Comparison of ENCODE assay signal across 20 cellular contexts in genomic region chr14:58785741-58786140, GRCh38.
"Had no signal": no experiment of that assay in that cellular context is flagged by ENCODE, and none has a peak within 500 bp of the region (broad histone marks: within the 10 kb centered on the region; RNA-seq: fewer than 3 reads in every experiment).

No MANE protein-coding gene starts in this region.

- ATAC-seq: activated CD8-positive, alpha-beta memory T cell treated with anti-CD3 and anti-CD28 coated beads, Interleukin-2, amount 10 ng/mL, durations not matched to agents 7 days and 5 days; T-helper 17 cell had no signal

- H3K9me3 Mint-ChIP-seq: activated B cell treated with CpG ODN at 0.5 μM for 24 hours; activated CD4-positive, alpha-beta T cell treated with anti-CD3 and anti-CD28 coated beads, Interleukin-2, amount 10 ng/mL, durations not matched to agents 24 days and 14 days; activated naive CD4-positive, alpha-beta T cell treated with anti-CD3 and anti-CD28 coated beads, Interleukin-2, amount 50 U/mL, for 24 hours; activated T-cell treated with anti-CD3 and anti-CD28 coated beads, Interleukin-2, amount 50 U/mL, for 24 hours; activated T-helper 1 cell treated with anti-CD3 and anti-CD28 coated beads, Interleukin-12 subunit alpha, Interleukin-12 subunit beta, Interleukin-2, Interleukin-4 antibody, amounts not matched to agents 30 ng/mL and 10 ng/mL and 1 ng/mL, durations not matched to agents 14 hours and 24 hours and 36 hours had no signal

- H3K36me3 Mint-ChIP-seq: activated CD8-positive, alpha-beta memory T cell treated with anti-CD3 and anti-CD28 coated beads, Interleukin-2, amount 10 ng/mL, durations not matched to agents 7 days and 5 days; activated naive CD4-positive, alpha-beta T cell treated with anti-CD3 and anti-CD28 coated beads, Interleukin-2, amount 50 U/mL, for 24 hours had no signal

- DNase-seq: activated B cell treated with CpG ODN at 0.5 μM for 24 hours; activated CD4-positive, alpha-beta T cell treated with anti-CD3 and anti-CD28 coated beads for 1 hour; activated CD4-positive, alpha-beta T cell treated with anti-CD3 and anti-CD28 coated beads, Interleukin-2, amount 10 ng/mL, durations not matched to agents 24 days and 14 days; activated CD4-positive, alpha-beta T cell treated with anti-CD3 and anti-CD28 coated beads, Interleukin-2, amount 50 U/mL, for 48 hours; activated CD8-positive, alpha-beta memory T cell treated with anti-CD3 and anti-CD28 coated beads, Interleukin-2, amount 10 ng/mL, durations not matched to agents 7 days and 5 days; activated effector memory CD4-positive, alpha-beta T cell treated with Interleukin-2 at 50 U/mL for 16 hours; activated naive CD4-positive, alpha-beta T cell; activated T-cell treated with anti-CD3 and anti-CD28 coated beads, Interleukin-2, amount 50 U/mL, for 24 hours; aorta; Kasumi-1; KBM-7; NCI-H146; NCI-H187 treated with DMSO at 0.1 percent for 48 hours; NCI-H2081 treated with DMSO at 0.1 percent for 48 hours; NCI-H446; SIG-M5; T-helper 17 cell; T-helper 9 cell had no signal

- H3K27ac Mint-ChIP-seq: activated B cell treated with CpG ODN at 0.5 μM for 24 hours; activated CD4-positive, alpha-beta T cell treated with anti-CD3 and anti-CD28 coated beads, Interleukin-2, amount 10 ng/mL, durations not matched to agents 24 days and 14 days; activated CD8-positive, alpha-beta memory T cell treated with anti-CD3 and anti-CD28 coated beads, Interleukin-2, amount 10 ng/mL, durations not matched to agents 7 days and 5 days; activated naive CD4-positive, alpha-beta T cell treated with anti-CD3 and anti-CD28 coated beads, Interleukin-2, amount 50 U/mL, for 24 hours; activated T-cell treated with anti-CD3 and anti-CD28 coated beads, Interleukin-2, amount 50 U/mL, for 24 hours; activated T-helper 1 cell treated with anti-CD3 and anti-CD28 coated beads, Interleukin-12 subunit alpha, Interleukin-12 subunit beta, Interleukin-2, Interleukin-4 antibody, amounts not matched to agents 30 ng/mL and 10 ng/mL and 1 ng/mL, durations not matched to agents 14 hours and 24 hours and 36 hours; T-helper 17 cell had no signal

- H3K27me3 Mint-ChIP-seq: activated B cell treated with CpG ODN at 0.5 μM for 24 hours; activated T-cell treated with anti-CD3 and anti-CD28 coated beads, Interleukin-2, amount 50 U/mL, for 24 hours had no signal

- H3K4me1 Mint-ChIP-seq: activated B cell treated with CpG ODN at 0.5 μM for 24 hours; activated CD4-positive, alpha-beta T cell treated with anti-CD3 and anti-CD28 coated beads, Interleukin-2, amount 10 ng/mL, durations not matched to agents 24 days and 14 days; activated CD8-positive, alpha-beta memory T cell treated with anti-CD3 and anti-CD28 coated beads, Interleukin-2, amount 10 ng/mL, durations not matched to agents 7 days and 5 days; activated naive CD4-positive, alpha-beta T cell treated with anti-CD3 and anti-CD28 coated beads, Interleukin-2, amount 50 U/mL, for 24 hours; T-helper 17 cell had no signal

- H3K4me3 Mint-ChIP-seq: activated B cell treated with CpG ODN at 0.5 μM for 24 hours; activated CD4-positive, alpha-beta T cell treated with anti-CD3 and anti-CD28 coated beads, Interleukin-2, amount 10 ng/mL, durations not matched to agents 24 days and 14 days; activated CD8-positive, alpha-beta memory T cell treated with anti-CD3 and anti-CD28 coated beads, Interleukin-2, amount 10 ng/mL, durations not matched to agents 7 days and 5 days; activated naive CD4-positive, alpha-beta T cell treated with anti-CD3 and anti-CD28 coated beads, Interleukin-2, amount 50 U/mL, for 24 hours; activated T-cell treated with anti-CD3 and anti-CD28 coated beads, Interleukin-2, amount 50 U/mL, for 24 hours; activated T-helper 1 cell treated with anti-CD3 and anti-CD28 coated beads, Interleukin-12 subunit alpha, Interleukin-12 subunit beta, Interleukin-2, Interleukin-4 antibody, amounts not matched to agents 30 ng/mL and 10 ng/mL and 1 ng/mL, durations not matched to agents 14 hours and 24 hours and 36 hours; T-helper 17 cell had no signal
